11 cellular contexts compared by ENCODE assay signal in the genomic region with DNA sequence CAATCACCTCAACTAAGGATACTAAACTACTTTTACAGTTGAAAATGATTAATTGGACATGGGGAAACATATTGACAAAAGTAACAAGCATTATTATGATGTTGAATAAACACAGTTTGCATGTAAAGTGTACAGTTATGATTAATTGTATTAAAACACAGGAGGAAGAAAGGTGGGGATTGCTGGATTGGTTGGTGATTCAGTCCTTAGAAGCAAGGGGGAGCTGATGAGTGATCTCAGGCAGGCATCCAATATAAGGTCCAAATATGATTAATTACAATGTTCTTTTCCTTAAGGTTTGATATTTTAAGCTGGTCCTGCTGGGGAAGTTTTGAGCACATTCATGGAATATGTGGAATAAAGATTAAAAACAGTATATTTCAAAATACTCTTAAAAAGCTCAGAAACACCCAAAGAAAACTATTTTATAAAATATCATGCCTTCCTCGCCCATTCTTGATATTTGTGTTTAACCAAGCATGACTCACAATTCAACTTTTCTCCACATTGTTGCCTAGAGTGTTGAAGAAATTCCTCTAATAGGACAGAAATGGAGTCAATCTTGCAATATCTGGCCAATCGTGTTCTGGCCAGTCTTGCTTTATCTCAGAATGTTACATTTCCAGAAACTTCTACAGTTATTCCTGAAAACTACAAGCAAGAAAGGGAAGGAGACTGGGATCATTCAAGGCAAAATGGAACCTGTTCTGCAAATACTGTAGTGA.
DNase-seq lines count a peak whose midpoint lies in the region; TF ChIP-seq lines count a peak whose summit lies in the region.
"Had no signal": no experiment of that assay in that cellular context is flagged by ENCODE, and none has a peak within 500 bp of the region (broad histone marks: within the 10 kb centered on the region; RNA-seq: fewer than 3 reads in every experiment).

No MANE protein-coding gene starts in this region.

- H3K4me2 ChIP-seq in OCI-LY1 (ENCODE audit: low read length): no peak overlapping the region

- POLR2A ChIA-PET in MCF 10A (lab: Yijun Ruan, JAX): no interaction called here

- TF ChIP-seq CTCF in MCF 10A (IDR thresholded peaks at IDR 0.05; ENCODE audit: unreplicated experiment) (peak; percentile 19), breast epithelium (IDR thresholded peaks at IDR 0.05) (no peak), OCI-LY1 (IDR thresholded peaks at IDR 0.05; ENCODE audit: low read length) (peak; percentile 32; the same call in 1 of the 2 replicates), epithelial cell of proximal tubule (conservative IDR thresholded peaks at IDR 0.05; ENCODE audit: low read depth, low read length) (peak; percentile 62)

- H3K36me3 ChIP-seq in breast epithelium: no peaks in the 10 kb centered on the region
- H3K36me3 ChIP-seq in OCI-LY1 (ENCODE audit: insufficient read depth, low read length): no peaks in the 10 kb centered on the region
- H3K36me3 ChIP-seq: colonic mucosa had no signal

- H2AFZ ChIP-seq in OCI-LY1 (ENCODE audit: low read length): no peak overlapping the region

- no peak overlapping the region for H3K9ac ChIP-seq in OCI-LY1 (ENCODE audit: low read length)

- H3K9me3 Mint-ChIP-seq in MCF 10A (ENCODE audit: unreplicated experiment): no peaks in the 10 kb centered on the region
- no peaks in the 10 kb centered on the region for H3K9me3 Mint-ChIP-seq in activated T-helper 2 cell treated with anti-CD3 and anti-CD28 coated beads, Interferon-gamma antibody, Interleukin-2, Interleukin-4, amounts not matched to agents 10 μg/mL and 5 μg/mL and 100 μg/mL, durations not matched to agents 14 hours and 24 hours and 36 hours

- no peaks in the 10 kb centered on the region for H3K9me2 ChIP-seq in OCI-LY1 (ENCODE audit: low read depth, low read length)

- H3K36me3 Mint-ChIP-seq in MCF 10A (ENCODE audit: insufficient read depth, unreplicated experiment): no peaks in the 10 kb centered on the region
- H3K36me3 Mint-ChIP-seq in activated T-helper 2 cell treated with anti-CD3 and anti-CD28 coated beads, Interferon-gamma antibody, Interleukin-2, Interleukin-4, amounts not matched to agents 10 μg/mL and 5 μg/mL and 100 μg/mL, durations not matched to agents 14 hours and 24 hours and 36 hours (ENCODE audit: low read depth): no peaks in the 10 kb centered on the region

- no peaks in the 10 kb centered on the region for H3K4me1 ChIP-seq in breast epithelium
- H3K4me1 ChIP-seq in OCI-LY1 (ENCODE audit: insufficient read depth, low read length, severe bottlenecking): no peaks in the 10 kb centered on the region
- H3K4me1 ChIP-seq: colonic mucosa had no signal

- H3K27ac ChIP-seq in breast epithelium (no peak overlapping the region), OCI-LY1 (ENCODE audit: low read depth, low read length, poor library complexity, severe bottlenecking) (no peak overlapping the region)
- H3K27ac ChIP-seq: colonic mucosa had no signal

- H3K9me3 ChIP-seq in breast epithelium: no peaks in the 10 kb centered on the region
- H3K9me3 ChIP-seq in OCI-LY1 (ENCODE audit: low read length): no peaks in the 10 kb centered on the region
- H3K9me3 ChIP-seq: colonic mucosa had no signal

- peaks cover 54% of the 10 kb centered on the region for H3K27me3 Mint-ChIP-seq in MCF 10A (ENCODE audit: insufficient read depth, unreplicated experiment)
- peaks cover 2% of the 10 kb centered on the region for H3K27me3 Mint-ChIP-seq in activated T-helper 2 cell treated with anti-CD3 and anti-CD28 coated beads, Interferon-gamma antibody, Interleukin-2, Interleukin-4, amounts not matched to agents 10 μg/mL and 5 μg/mL and 100 μg/mL, durations not matched to agents 14 hours and 24 hours and 36 hours (ENCODE audit: low read depth)

- no peak for TF ChIP-seq POLR2A in breast epithelium (IDR thresholded peaks at IDR 0.05)

- CTCF ChIA-PET in MCF 10A (lab: Yijun Ruan, JAX): interaction anchor here (0.7 kb wide), 1 partner anchor 79 kb away, joined by 4 read pairs; no protein-coding TSS in a partner anchor

- peak; percentile 24 for DNase-seq in MCF 10A (ENCODE audit: unreplicated experiment)
- no peak for DNase-seq in breast epithelium (ENCODE audit: low spot score in 2 of 2)
- DNase-seq in epithelial cell of proximal tubule (ENCODE audit: low read depth): no peak
- peak; percentile 6 for DNase-seq in stromal cell of bone marrow (ENCODE audit: low read depth)
- no peak for DNase-seq in NCI-H1694 (lab: John Stamatoyannopoulos, UW)
- DNase-seq in activated T-helper 2 cell treated with anti-CD3 and anti-CD28 coated beads, Interferon-gamma antibody, Interleukin-2, Interleukin-4, amounts not matched to agents 10 μg/mL and 5 μg/mL and 100 μg/mL, durations not matched to agents 14 hours and 24 hours and 36 hours (ENCODE audit: low spot score): no peak
- no peak for DNase-seq in activated T-cell treated with anti-CD3 and anti-CD28 coated beads, Interleukin-2, amount 50 U/mL, for 1 hour
- DNase-seq: activated CD4-positive, CD25-positive, alpha-beta regulatory T cell treated with anti-CD3 and anti-CD28 coated beads, Interleukin-2, amount 50 U/mL, for 72 hours; colonic mucosa; stimulated activated CD4-positive, alpha-beta T cell treated with anti-CD3 and anti-CD28 coated beads, Interleukin-12 subunit alpha, Interleukin-12 subunit beta, amount 100 ng/mL, for 4 hours had no signal

- H3K27ac Mint-ChIP-seq in MCF 10A (ENCODE audit: low read depth, unreplicated experiment): no peak overlapping the region
- H3K27ac Mint-ChIP-seq in activated T-helper 2 cell treated with anti-CD3 and anti-CD28 coated beads, Interferon-gamma antibody, Interleukin-2, Interleukin-4, amounts not matched to agents 10 μg/mL and 5 μg/mL and 100 μg/mL, durations not matched to agents 14 hours and 24 hours and 36 hours: no peak overlapping the region

- BruUV-seq in MCF 10A (replicated peaks; lab: Mats Ljungman, UMichigan): no TSS peak

- intact Hi-C loops in MCF 10A (cut with micrococcal nuclease) (no loop called here), breast epithelium (cut with DNase I; ENCODE audit: low total_unique reads) (no loop called here)
- intact Hi-C loops in activated T-helper 2 cell treated with anti-CD3 and anti-CD28 coated beads, Interferon-gamma antibody, Interleukin-2, Interleukin-4, amounts not matched to agents 10 μg/mL and 5 μg/mL and 100 μg/mL, durations not matched to agents 14 hours and 24 hours and 36 hours (cut with micrococcal nuclease): no loop called here

- peaks cover 0 to 9% of the 10 kb centered on the region in 2 donors for H3K27me3 ChIP-seq in breast epithelium
- no peaks in the 10 kb centered on the region for H3K27me3 ChIP-seq in OCI-LY1 (ENCODE audit: insufficient read depth, low read length)
- H3K27me3 ChIP-seq: colonic mucosa had no signal

- H3F3A ChIP-seq in OCI-LY1 (ENCODE audit: insufficient read depth, low read length): no peaks in the 10 kb centered on the region

- no peak overlapping the region for H3K4me3 Mint-ChIP-seq in MCF 10A (ENCODE audit: unreplicated experiment)
- no peak overlapping the region for H3K4me3 Mint-ChIP-seq in activated T-helper 2 cell treated with anti-CD3 and anti-CD28 coated beads, Interferon-gamma antibody, Interleukin-2, Interleukin-4, amounts not matched to agents 10 μg/mL and 5 μg/mL and 100 μg/mL, durations not matched to agents 14 hours and 24 hours and 36 hours (ENCODE audit: low read depth)

- H3K4me3 ChIP-seq in breast epithelium (no peak overlapping the region), OCI-LY1 (ENCODE audit: low read depth, low read length, poor library complexity, severe bottlenecking) (no peak overlapping the region), epithelial cell of proximal tubule (ENCODE audit: low read depth, low read length) (no peak overlapping the region)
- H3K4me3 ChIP-seq: colonic mucosa had no signal

- no peaks in the 10 kb centered on the region for H3K79me2 ChIP-seq in OCI-LY1 (ENCODE audit: insufficient read depth, low read length)

- H4K20me1 ChIP-seq in OCI-LY1 (ENCODE audit: insufficient read depth, low read length): no peaks in the 10 kb centered on the region

- no peaks in the 10 kb centered on the region for H3K4me1 Mint-ChIP-seq in MCF 10A (ENCODE audit: insufficient read depth, unreplicated experiment)
- H3K4me1 Mint-ChIP-seq in activated T-helper 2 cell treated with anti-CD3 and anti-CD28 coated beads, Interferon-gamma antibody, Interleukin-2, Interleukin-4, amounts not matched to agents 10 μg/mL and 5 μg/mL and 100 μg/mL, durations not matched to agents 14 hours and 24 hours and 36 hours (ENCODE audit: low read depth): no peaks in the 10 kb centered on the region

Comparison
In these comparisons a context has a peak if more than half of its experiments do, and no peak if none do; other contexts are left out.
1. DNase-seq: peak in MCF 10A (single experiment) and stromal cell of bone marrow (single experiment); none in breast epithelium (0 of 2), epithelial cell of proximal tubule (single experiment), NCI-H1694 (single experiment), activated T-helper 2 cell treated with anti-CD3 and anti-CD28 coated beads, Interferon-gamma antibody, Interleukin-2, Interleukin-4, amounts not matched to agents 10 μg/mL and 5 μg/mL and 100 μg/mL, durations not matched to agents 14 hours and 24 hours and 36 hours (single experiment) and activated T-cell treated with anti-CD3 and anti-CD28 coated beads, Interleukin-2, amount 50 U/mL, for 1 hour (single experiment).
2. CTCF ChIP-seq: peak in MCF 10A (single experiment), OCI-LY1 (single experiment) and epithelial cell of proximal tubule (single experiment); none in breast epithelium (0 of 3).